1 cellular context compared by ENCODE assay signal in genomic region chr18:26083099-26083498, GRCh38.
TF ChIP-seq lines count a peak whose summit lies in the region.

No MANE protein-coding gene starts in this region.

TF ChIP-seq in K562, 482 proteins besides CTCF, POLR2A, EP300 and RAD21 (continued from another document):
- TF ChIP-seq JUN (IDR thresholded peaks at IDR 0.05; ENCODE audit: borderline replicate concordance, low read depth, low read length) = no peak
- TF ChIP-seq JUN (CRISPR knock-in tag; IDR thresholded peaks at IDR 0.05; ENCODE audit: borderline replicate concordance) = no peak
- no peak for TF ChIP-seq CTCFL (IDR thresholded peaks at IDR 0.05; ENCODE audit: borderline replicate concordance, insufficient read depth, low read depth, low read length, poor library complexity, severe bottlenecking)
- TF ChIP-seq RFX7 (CRISPR knock-in tag; IDR thresholded peaks at IDR 0.05) = no peak
- no peak for TF ChIP-seq KDM5B (IDR thresholded peaks at IDR 0.05; ENCODE audit: insufficient replicate concordance, low read depth, low read length)
- peak; percentile 92 for TF ChIP-seq C11orf30 (IDR thresholded peaks at IDR 0.05; ENCODE audit: low read depth)
- TF ChIP-seq MITF (IDR thresholded peaks at IDR 0.05) = no peak
- TF ChIP-seq MYBL2 (IDR thresholded peaks at IDR 0.05; ENCODE audit: low read depth) = no peak
- no peak for TF ChIP-seq MYBL2 (CRISPR knock-in tag; IDR thresholded peaks at IDR 0.05; ENCODE audit: borderline replicate concordance)
- TF ChIP-seq MTA1 (IDR thresholded peaks at IDR 0.05; ENCODE audit: borderline replicate concordance) = no peak
- no peak for TF ChIP-seq MXI1 (IDR thresholded peaks at IDR 0.05; ENCODE audit: low read depth, low read length)
- TF ChIP-seq ZNF507 (tag; conservative IDR thresholded peaks at IDR 0.05) = no peak
- TF ChIP-seq KDM1A (IDR thresholded peaks at IDR 0.05) = no peak
- TF ChIP-seq ZNF655 (CRISPR knock-in tag; IDR thresholded peaks at IDR 0.05) = no peak
- TF ChIP-seq ZNF639 (CRISPR knock-in tag; conservative IDR thresholded peaks at IDR 0.05 in 1 of 2, IDR thresholded peaks at IDR 0.05 in 1 of 2) = no peak
- no peak for TF ChIP-seq HDGF (IDR thresholded peaks at IDR 0.05)
- no peak for TF ChIP-seq SMAD4 (CRISPR knock-in tag; conservative IDR thresholded peaks at IDR 0.05)
- no peak for TF ChIP-seq VEZF1 (CRISPR knock-in tag; IDR thresholded peaks at IDR 0.05)
- no peak for TF ChIP-seq HSF4 (CRISPR knock-in tag; IDR thresholded peaks at IDR 0.05; ENCODE audit: borderline replicate concordance)
- TF ChIP-seq AFF4 (CRISPR knock-in tag; IDR thresholded peaks at IDR 0.05) = no peak
- TF ChIP-seq ARHGAP35 (IDR thresholded peaks at IDR 0.05; ENCODE audit: partially characterized antibody) = no peak
- no peak for TF ChIP-seq SPI1 (IDR thresholded peaks at IDR 0.05; ENCODE audit: borderline replicate concordance, low read depth, low read length)
- TF ChIP-seq KAT8 (IDR thresholded peaks at IDR 0.05; ENCODE audit: low read depth) = no peak
- TF ChIP-seq USF1 (CRISPR knock-in tag; IDR thresholded peaks at IDR 0.05) = no peak
- TF ChIP-seq ZBTB49 (CRISPR knock-in tag; IDR thresholded peaks at IDR 0.05; ENCODE audit: borderline replicate concordance) = no peak
- no peak for TF ChIP-seq RAD51 (IDR thresholded peaks at IDR 0.05; ENCODE audit: borderline replicate concordance, low read depth)
- TF ChIP-seq PHTF2 (CRISPR knock-in tag; IDR thresholded peaks at IDR 0.05) = no peak
